In the genomic region with DNA sequence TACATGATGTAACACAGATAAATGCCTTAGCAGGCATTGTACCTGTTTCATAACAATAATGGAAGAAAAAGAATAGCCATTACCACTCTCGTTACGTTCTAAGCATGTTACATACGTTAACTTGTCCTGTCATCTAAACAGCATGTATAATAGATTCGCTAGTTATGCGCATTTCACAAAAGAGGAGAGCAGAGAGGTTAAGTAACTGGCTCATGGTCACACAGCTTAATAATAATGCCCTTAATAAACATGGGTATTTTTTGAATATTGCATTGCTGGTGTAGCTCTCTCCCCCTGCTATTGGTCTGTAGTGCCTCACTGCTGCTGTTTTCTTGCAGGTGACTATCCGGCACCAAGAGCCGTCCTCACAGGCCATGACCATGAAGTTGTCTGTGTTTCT, we compare ENCODE assay signal across 33 cellular contexts.
DNase-seq lines count a peak whose midpoint lies in the region; ATAC-seq, FAIRE-seq and TF ChIP-seq lines count a peak whose summit lies in the region.
"Had no signal": no experiment of that assay in that cellular context is flagged by ENCODE, and none has a peak within 500 bp of the region (broad histone marks: within the 10 kb centered on the region; RNA-seq: fewer than 3 reads in every experiment).

No MANE protein-coding gene starts in this region.

- H2BK5ac ChIP-seq in H1 (ENCODE audit: low read depth, low read length) (no peak overlapping the region), trophoblast cell (ENCODE audit: low read depth, low read length, poor library complexity) (no peak overlapping the region)

- no peak overlapping the region for H4K12ac ChIP-seq in trophoblast cell (ENCODE audit: low read depth, low read length)

- 66% methylated on average over 7 of the region's 7 CpGs for WGBS in HepG2 (ENCODE audit: low lambda C conversion rate)
- WGBS in right lobe of liver (ENCODE audit: insufficient coverage, low coverage, low lambda C conversion rate, missing lambda C conversion rate): 86% methylated on average over 7 of the region's 7 CpGs
- WGBS in K562 (ENCODE audit: insufficient coverage, low coverage, missing lambda C conversion rate): 2% methylated on average over 7 of the region's 7 CpGs
- WGBS in H1 (ENCODE audit: extremely low coverage in 1 of 2, insufficient coverage in 1 of 2, insufficient read length in 1 of 2, insufficient replicate concordance in 2 of 2, low coverage in 1 of 2, low lambda C conversion rate in 2 of 2, missing lambda C conversion rate in 1 of 2), 2 experiments: 95% methylated on average over 7 of the region's 7 CpGs; no CpG with 5 or more reads in 1 of the 2 experiments
- 96 to 99% methylated on average over 7 of the region's 7 CpGs for WGBS in gastroesophageal sphincter (ENCODE audit: low coverage in 1 of 2), 2 donors
- no CpG with 5 or more reads among the region's 7 CpGs for WGBS in trophoblast cell (ENCODE audit: extremely low coverage, insufficient coverage, insufficient read length)

- TF ChIP-seq CTCF in HepG2 (CRISPR knock-in tag; IDR thresholded peaks at IDR 0.05) (no peak), right lobe of liver (IDR thresholded peaks at IDR 0.05) (no peak), K562 (IDR thresholded peaks at IDR 0.05 in 2 of 3, conservative IDR thresholded peaks at IDR 0.05 in 1 of 3; ENCODE audit: insufficient read depth in 2 of 3, low read depth in 1 of 3, low read length in 3 of 3) (no peak), H1 (IDR thresholded peaks at IDR 0.05; ENCODE audit: control extremely low read depth in 1 of 3, insufficient read depth in 1 of 3, low read depth in 1 of 3, low read length in 3 of 3) (no peak), gastroesophageal sphincter (IDR thresholded peaks at IDR 0.05) (no peak)

- H4K8ac ChIP-seq in H1 (ENCODE audit: extremely low read depth, insufficient read depth, low read length): no peak overlapping the region
- no peak overlapping the region for H4K8ac ChIP-seq in trophoblast cell (ENCODE audit: low read depth, low read length)

- H2BK20ac ChIP-seq in H1 (ENCODE audit: low read length): no peak overlapping the region

- H3K27me3 ChIP-seq in HepG2 (ENCODE audit: control insufficient read depth in 1 of 2, insufficient read depth in 2 of 2, low read length in 2 of 2): no peaks in the 10 kb centered on the region
- no peaks in the 10 kb centered on the region for H3K27me3 ChIP-seq in right lobe of liver
- H3K27me3 ChIP-seq in K562 (ENCODE audit: control insufficient read depth in 2 of 2, insufficient read depth in 2 of 2, low read length in 2 of 2): no peaks in the 10 kb centered on the region
- H3K27me3 ChIP-seq in H1 (replicated peaks in 1 of 4; ENCODE audit: control insufficient read depth in 3 of 4, extremely low read depth in 1 of 4, insufficient read depth in 3 of 4, low read length in 3 of 4): no peaks in the 10 kb centered on the region
- H3K27me3 ChIP-seq in gastroesophageal sphincter: no peaks in the 10 kb centered on the region
- H3K27me3 ChIP-seq in trophoblast cell (ENCODE audit: insufficient read depth, low read length): no peaks in the 10 kb centered on the region
- H3K27me3 ChIP-seq: BE2C; BLaER1; BLaER1 treated with 17β-estradiol and CSF1 and Interleukin-3, amounts not matched to agents 10 nM and 100 nM had no signal

- in situ Hi-C loops in HepG2 (cut with HindIII; ENCODE audit: extremely low pct_ligation_motif_present, low pct_unique_long_range_greater_than_20kb): no loop called here
- in situ Hi-C loops in K562 (cut with MboI): no loop called here

- no peaks in the 10 kb centered on the region; the same call in 1 of the 2 replicates for H3K23me2 ChIP-seq in H1 (ENCODE audit: low read depth, low read length)

- H4K20me1 ChIP-seq in HepG2 (ENCODE audit: insufficient read depth, low read length): no peaks in the 10 kb centered on the region
- H4K20me1 ChIP-seq in K562 (replicated peaks; ENCODE audit: control insufficient read depth, insufficient read depth, low read length): no peaks in the 10 kb centered on the region
- no peaks in the 10 kb centered on the region for H4K20me1 ChIP-seq in H1 (replicated peaks in 1 of 2; ENCODE audit: control insufficient read depth in 1 of 2, insufficient read depth in 2 of 2, low read length in 2 of 2)
- H4K20me1 ChIP-seq: BLaER1; BLaER1 treated with 17β-estradiol and CSF1 and Interleukin-3, amounts not matched to agents 10 nM and 100 nM had no signal

- H2BK12ac ChIP-seq in H1 (ENCODE audit: low read depth, low read length) (no peak overlapping the region), trophoblast cell (ENCODE audit: low read length) (no peak overlapping the region)

- no peaks in the 10 kb centered on the region for H3K9me1 ChIP-seq in K562 (ENCODE audit: control insufficient read depth, insufficient read depth, low read length)

- H3K27ac ChIP-seq in HepG2 (ENCODE audit: extremely low read length, insufficient read depth, low read length) (no peak overlapping the region), right lobe of liver (no peak overlapping the region), K562 (ENCODE audit: extremely low read depth, low read depth, low read length) (no peak overlapping the region), H1 (ENCODE audit: low read depth, low read length) (no peak overlapping the region), gastroesophageal sphincter (no peak overlapping the region), trophoblast cell (ENCODE audit: low read depth, low read length) (no peak overlapping the region)
- H3K27ac ChIP-seq: 22Rv1; A549; BLaER1; BLaER1 treated with 17β-estradiol and CSF1 and Interleukin-3, amounts not matched to agents 10 nM and 100 nM; C4-2B had no signal

- H3K23ac ChIP-seq in H1 (ENCODE audit: insufficient read length) (no peak overlapping the region), trophoblast cell (ENCODE audit: low read length) (no peak overlapping the region)

- H3K14ac ChIP-seq in H1 (ENCODE audit: insufficient read length) (no peak overlapping the region), trophoblast cell (ENCODE audit: low read length) (no peak overlapping the region)

- H4K5ac ChIP-seq in H1 (ENCODE audit: insufficient read length, low read depth, low read length): no peak overlapping the region

- H3K18ac ChIP-seq in H1 (ENCODE audit: extremely low read depth, low read length) (no peak overlapping the region), trophoblast cell (ENCODE audit: low read length) (no peak overlapping the region)

- no peak overlapping the region for H3K56ac ChIP-seq in H1 (replicated peaks; ENCODE audit: insufficient read length, low read depth, low read length)

- no peak overlapping the region for H2AFZ ChIP-seq in HepG2 (ENCODE audit: low read length)
- no peak overlapping the region for H2AFZ ChIP-seq in K562 (ENCODE audit: low read depth, low read length)
- H2AFZ ChIP-seq in H1 (ENCODE audit: low read length): no peak overlapping the region
- no peak overlapping the region for H2AFZ ChIP-seq in trophoblast cell (ENCODE audit: insufficient read depth, low read length, poor library complexity)

- H3K79me1 ChIP-seq in H1 (ENCODE audit: low read depth, low read length) (no peaks in the 10 kb centered on the region), trophoblast cell (ENCODE audit: low read length) (no peaks in the 10 kb centered on the region)

- no peak for DNase-seq in HepG2 (ENCODE audit: low spot score)
- no peak for DNase-seq in right lobe of liver
- DNase-seq in K562 (ENCODE audit: extremely low read depth in 1 of 4, low spot score in 3 of 4): no peak
- no peak for DNase-seq in H1 (ENCODE audit: low read depth in 1 of 2, low spot score in 2 of 2)
- no peak for DNase-seq in trophoblast cell
- DNase-seq: 8988T; ACHN; AML-193; BE2C; C1 segment of cervical spinal cord; Caco-2; Calu3; CD4-positive, alpha-beta memory T cell; CD4-positive, alpha-beta T cell; CD4-positive, CD25-positive, alpha-beta regulatory T cell; CD8-positive, alpha-beta memory T cell; CD8-positive, alpha-beta T cell; COR-L47; DMS 273 treated with DMSO at 0.1 percent for 48 hours; DMS153; DMS53; DMS79; DMS79 treated with DMSO at 0.1 percent for 48 hours; DND-41; EL had no signal

- H3K4me2 ChIP-seq in HepG2 (ENCODE audit: low read depth, low read length) (no peak overlapping the region), K562 (ENCODE audit: insufficient read depth, low read length) (no peak overlapping the region), H1 (ENCODE audit: insufficient read depth in 1 of 2, low read depth in 2 of 2, low read length in 2 of 2) (no peak overlapping the region), trophoblast cell (ENCODE audit: low read length) (no peak overlapping the region)
- H3K4me2 ChIP-seq: A549; BLaER1; BLaER1 treated with 17β-estradiol and CSF1 and Interleukin-3, amounts not matched to agents 10 nM and 100 nM had no signal

- TF ChIP-seq POLR2A in HepG2 (IDR thresholded peaks at IDR 0.05; ENCODE audit: insufficient read depth in 1 of 2, low read depth in 2 of 2, low read length in 2 of 2) (no peak), right lobe of liver (IDR thresholded peaks at IDR 0.05) (no peak), K562 (conservative IDR thresholded peaks at IDR 0.05) (no peak), H1 (IDR thresholded peaks at IDR 0.05; ENCODE audit: control extremely low read depth in 1 of 2, low read depth in 2 of 2, low read length in 2 of 2) (no peak), gastroesophageal sphincter (IDR thresholded peaks at IDR 0.05) (no peak)

- FAIRE-seq in HepG2 (lab: Jason Lieb, UNC) (no peak), K562 (lab: Jason Lieb, UNC) (no peak), H1 (lab: Jason Lieb, UNC) (no peak)
- FAIRE-seq: A204.1, A549, D721Med had no signal

- H3K36me3 ChIP-seq in HepG2 (replicated peaks in 1 of 2; ENCODE audit: control insufficient read depth in 1 of 2, insufficient read depth in 2 of 2, low read length in 2 of 2) (no peaks in the 10 kb centered on the region), right lobe of liver (no peaks in the 10 kb centered on the region), K562 (ENCODE audit: control insufficient read depth, insufficient read depth, low read length) (no peaks in the 10 kb centered on the region), H1 (ENCODE audit: control insufficient read depth in 2 of 4, insufficient read depth in 4 of 4, low read length in 3 of 4) (0 out of 8 replicates have a peak, but pooled peaks cover 0 to 3% (median 0%) of the 10 kb centered on the region in 4 experiments), gastroesophageal sphincter (peaks cover 0 to 18% of the 10 kb centered on the region in 2 donors), trophoblast cell (ENCODE audit: control insufficient read depth in 1 of 2, insufficient read depth in 2 of 2, low read length in 2 of 2) (no peaks in the 10 kb centered on the region)
- H3K36me3 ChIP-seq: BLaER1 had no signal

- H2AK5ac ChIP-seq in H1 (ENCODE audit: low read depth, low read length) (no peak overlapping the region), trophoblast cell (ENCODE audit: low read length) (no peak overlapping the region)

- H3K9me3 ChIP-seq in HepG2 (ENCODE audit: low read length): no peaks in the 10 kb centered on the region
- no peaks in the 10 kb centered on the region for H3K9me3 ChIP-seq in right lobe of liver
- no peaks in the 10 kb centered on the region for H3K9me3 ChIP-seq in K562 (replicated peaks; ENCODE audit: control insufficient read depth, insufficient read depth, low read depth, low read length)
- H3K9me3 ChIP-seq in H1 (ENCODE audit: insufficient read depth in 2 of 2, low read depth in 1 of 2, low read length in 1 of 2): no peaks in the 10 kb centered on the region
- no peaks in the 10 kb centered on the region for H3K9me3 ChIP-seq in gastroesophageal sphincter
- no peaks in the 10 kb centered on the region for H3K9me3 ChIP-seq in trophoblast cell (ENCODE audit: insufficient read depth, low read depth, low read length)
- H3K9me3 ChIP-seq: A549; BE2C; BLaER1; BLaER1 treated with 17β-estradiol and CSF1 and Interleukin-3, amounts not matched to agents 10 nM and 100 nM; Caco-2 had no signal

- H3K4ac ChIP-seq in H1 (replicated peaks; ENCODE audit: insufficient read length, low read depth, low read length): no peak overlapping the region
- no peak overlapping the region for H3K4ac ChIP-seq in trophoblast cell (ENCODE audit: low read depth, low read length)

- H3K4me1 ChIP-seq in HepG2 (ENCODE audit: insufficient read depth, low read length): no peaks in the 10 kb centered on the region
- H3K4me1 ChIP-seq in right lobe of liver: no peaks in the 10 kb centered on the region
- no peaks in the 10 kb centered on the region for H3K4me1 ChIP-seq in K562 (replicated peaks in 1 of 2; ENCODE audit: control insufficient read depth in 2 of 2, insufficient read depth in 2 of 2, low read length in 2 of 2)
- H3K4me1 ChIP-seq in H1 (replicated peaks in 1 of 4; ENCODE audit: control insufficient read depth in 3 of 4, insufficient read depth in 4 of 4, low read length in 3 of 4): no peaks in the 10 kb centered on the region
- no peaks in the 10 kb centered on the region for H3K4me1 ChIP-seq in gastroesophageal sphincter
- no peaks in the 10 kb centered on the region for H3K4me1 ChIP-seq in trophoblast cell (ENCODE audit: control insufficient read depth in 1 of 2, insufficient read depth in 2 of 2, low read length in 2 of 2)
- H3K4me1 ChIP-seq: A549; BE2C; BLaER1; BLaER1 treated with 17β-estradiol and CSF1 and Interleukin-3, amounts not matched to agents 10 nM and 100 nM; Caco-2 had no signal

- POLR2A ChIA-PET in HepG2 (lab: Yijun Ruan, JAX): no interaction called here
- POLR2A ChIA-PET in K562 (lab: Yijun Ruan, JAX): no interaction called here
- POLR2A ChIA-PET in H1 (lab: Charles Lee; ENCODE audit: partially characterized antibody): no interaction called here

- intact Hi-C loops in HepG2 (cut with micrococcal nuclease; ENCODE audit: unreplicated experiment): no loop called here
- intact Hi-C loops in right lobe of liver (cut with DNase I): no loop called here
- intact Hi-C loops in K562 (cut with micrococcal nuclease): no loop called here

- H3K79me2 ChIP-seq in HepG2 (ENCODE audit: insufficient read depth, low read length) (no peaks in the 10 kb centered on the region), K562 (ENCODE audit: control insufficient read depth, insufficient read depth, low read length) (no peaks in the 10 kb centered on the region), H1 (ENCODE audit: control insufficient read depth in 1 of 2, insufficient read depth in 2 of 2, low read length in 2 of 2) (no peaks in the 10 kb centered on the region), trophoblast cell (ENCODE audit: control insufficient read depth, insufficient read depth, low read length, poor library complexity) (no peaks in the 10 kb centered on the region)

- no peak for TF ChIP-seq RAD21 in HepG2 (CRISPR knock-in tag; IDR thresholded peaks at IDR 0.05)
- TF ChIP-seq RAD21 in K562 (CRISPR knock-in tag; conservative IDR thresholded peaks at IDR 0.05 in 1 of 2, IDR thresholded peaks at IDR 0.05 in 1 of 2): no peak
- TF ChIP-seq RAD21 in H1 (IDR thresholded peaks at IDR 0.05 in 1 of 2, conservative IDR thresholded peaks at IDR 0.05 in 1 of 2; ENCODE audit: low read depth in 2 of 2, low read length in 2 of 2): no peak

- no peak overlapping the region for H2BK120ac ChIP-seq in H1 (replicated peaks; ENCODE audit: low read depth, low read length)
- no peak overlapping the region for H2BK120ac ChIP-seq in trophoblast cell (ENCODE audit: insufficient read depth, low read length, poor library complexity)

- no peak overlapping the region for H2BK15ac ChIP-seq in H1 (ENCODE audit: low read length)

- no peak overlapping the region for H3K4me3 ChIP-seq in HepG2 (replicated peaks in 1 of 3; ENCODE audit: insufficient read depth in 1 of 3, low read depth in 2 of 3, low read length in 3 of 3)
- H3K4me3 ChIP-seq in right lobe of liver: no peak overlapping the region
- no peak overlapping the region for H3K4me3 ChIP-seq in K562
- no peak overlapping the region for H3K4me3 ChIP-seq in H1 (ENCODE audit: extremely low read depth in 1 of 4, insufficient read depth in 2 of 4, low read depth in 3 of 4, low read length in 4 of 4)
- H3K4me3 ChIP-seq in gastroesophageal sphincter: no peak overlapping the region
- H3K4me3 ChIP-seq in trophoblast cell (ENCODE audit: low read depth, low read length): no peak overlapping the region
- H3K4me3 ChIP-seq: A549; BLaER1; BLaER1 treated with 17β-estradiol and CSF1 and Interleukin-3, amounts not matched to agents 10 nM and 100 nM had no signal

- no peak overlapping the region for H3K9ac ChIP-seq in HepG2 (ENCODE audit: insufficient read depth, low read depth, low read length)
- no peak overlapping the region for H3K9ac ChIP-seq in K562 (ENCODE audit: insufficient read depth in 1 of 2, low read depth in 2 of 2, low read length in 2 of 2)
- no peak overlapping the region for H3K9ac ChIP-seq in H1 (replicated peaks in 1 of 4; ENCODE audit: extremely low read depth in 1 of 4, low read depth in 3 of 4, low read length in 3 of 4)
- no peak overlapping the region for H3K9ac ChIP-seq in trophoblast cell (ENCODE audit: low read length)
- H3K9ac ChIP-seq: BLaER1; BLaER1 treated with 17β-estradiol and CSF1 and Interleukin-3, amounts not matched to agents 10 nM and 100 nM had no signal

- CTCF ChIA-PET in HepG2 (lab: Yijun Ruan, JAX; ENCODE audit: low intra/inter-chr PET ratio, low total read pairs): no interaction called here
- CTCF ChIA-PET in K562 (lab: Yijun Ruan, JAX; ENCODE audit: low intra/inter-chr PET ratio): no interaction called here
- CTCF ChIA-PET in H1 (lab: Charles Lee; ENCODE audit: partially characterized antibody): interaction anchor here (1.0 to 2.6 kb wide), 2 partner anchors 13 to 33 kb away, joined by 3 to 11 read pairs; no protein-coding TSS in a partner anchor

- ATAC-seq in HepG2: no peak
- ATAC-seq in right lobe of liver: no peak
- no peak for ATAC-seq in K562
- ATAC-seq in gastroesophageal sphincter: no peak
- ATAC-seq: A549; CD8-positive, alpha-beta T cell had no signal

- H4K91ac ChIP-seq in H1 (replicated peaks; ENCODE audit: insufficient read length, low read length): no peak overlapping the region
- no peak overlapping the region for H4K91ac ChIP-seq in trophoblast cell (ENCODE audit: low read depth, low read length)

- no TSS peak for BruUV-seq in HepG2 (replicated peaks; lab: Mats Ljungman, UMichigan)
- no TSS peak for BruUV-seq in K562 (replicated peaks; lab: Mats Ljungman, UMichigan)

- no peak for TF ChIP-seq EP300 in HepG2 (IDR thresholded peaks at IDR 0.05; ENCODE audit: low read depth in 2 of 2, low read length in 2 of 2)
- no peak for TF ChIP-seq EP300 in HepG2 (CRISPR knock-in tag; IDR thresholded peaks at IDR 0.05; ENCODE audit: borderline replicate concordance)
- no peak for TF ChIP-seq EP300 in K562 (IDR thresholded peaks at IDR 0.05; ENCODE audit: low read length)
- TF ChIP-seq EP300 in H1 (IDR thresholded peaks at IDR 0.05; ENCODE audit: borderline replicate concordance in 1 of 2, low read depth in 2 of 2, low read length in 2 of 2): no peak
- TF ChIP-seq EP300 in gastroesophageal sphincter (IDR thresholded peaks at IDR 0.05): no peak

Comparison
In these comparisons a context has a peak if more than half of its experiments do, and no peak if none do; other contexts are left out.
1. Of the 241 proteins assayed by ChIP-seq in both HepG2 and K562: peak only in HepG2: none; only in K562: ZFP36; in both: none; in neither: 240.